Comparison of ENCODE assay signal across 9 cellular contexts in genomic region chr9:91420471-91421021, GRCh38. TPM values are rescaled to one million over a fixed set of nuclear protein-coding genes. Genes with fewer than 3 reads are reported as not detected.
DNase-seq lines count a peak whose midpoint lies in the region; ATAC-seq and TF ChIP-seq lines count a peak whose summit lies in the region.
"Had no signal": no experiment of that assay in that cellular context is flagged by ENCODE, and none has a peak within 500 bp of the region (broad histone marks: within the 10 kb centered on the region; RNA-seq: fewer than 3 reads in every experiment).

No MANE protein-coding gene starts in this region.

- H3K9ac ChIP-seq in smooth muscle cell (ENCODE audit: low read depth): peak overlapping the region; percentile 99

- H3K4me2 ChIP-seq in smooth muscle cell: peak overlapping the region; percentile 92

- peaks cover 72% of the 10 kb centered on the region for H3K4me1 Mint-ChIP-seq in HFFc6 (ENCODE audit: low read depth)
- H3K4me1 Mint-ChIP-seq in activated naive CD8-positive, alpha-beta T cell treated with anti-CD3 and anti-CD28 coated beads, Interleukin-2, amount 10 ng/mL, durations not matched to agents 7 days and 5 days: peaks cover 46% of the 10 kb centered on the region

- no peaks in the 10 kb centered on the region for H3K9me3 Mint-ChIP-seq in HFFc6
- no peaks in the 10 kb centered on the region for H3K9me3 Mint-ChIP-seq in activated naive CD8-positive, alpha-beta T cell treated with anti-CD3 and anti-CD28 coated beads, Interleukin-2, amount 10 ng/mL, durations not matched to agents 7 days and 5 days

- peaks cover 76% of the 10 kb centered on the region for H4K20me1 ChIP-seq in smooth muscle cell (ENCODE audit: low read depth)

- peaks cover 14% of the 10 kb centered on the region for H3F3A ChIP-seq in smooth muscle cell (ENCODE audit: low read depth)

- POLR2A ChIA-PET in activated naive CD8-positive, alpha-beta T cell treated with anti-CD3 and anti-CD28 coated beads, Interleukin-2, amount 10 ng/mL, durations not matched to agents 7 days and 5 days (lab: Charles Lee): interaction anchor here (1.7 kb wide), 1 partner anchor 256 kb away, joined by 4 read pairs; no protein-coding TSS in a partner anchor

- no peaks in the 10 kb centered on the region for H3K27me3 ChIP-seq in smooth muscle cell (ENCODE audit: low read depth)

- H3K9me3 ChIP-seq in iPS-18c (ENCODE audit: control insufficient read depth, insufficient read depth, low read length) (peaks cover 2% of the 10 kb centered on the region), smooth muscle cell (replicated peaks; ENCODE audit: low read depth) (no peaks in the 10 kb centered on the region)

- peak overlapping the region; percentile 96 for H3K27ac ChIP-seq in smooth muscle cell (ENCODE audit: low read depth)

- H3K4me3 ChIP-seq in iPS-18c (ENCODE audit: insufficient read depth, low read depth, low read length) (peak overlapping the region; percentile 55), smooth muscle cell (peak overlapping the region; percentile 95)

- no peak for ATAC-seq in activated naive CD8-positive, alpha-beta T cell treated with anti-CD3 and anti-CD28 coated beads, Interleukin-2, amount 10 ng/mL, durations not matched to agents 7 days and 5 days (ENCODE audit: low read depth)
- ATAC-seq in HG03469 (IDR thresholded peaks at IDR 0.05; ENCODE audit: unreplicated experiment): no peak

- DNase-seq in HFFc6: peak; percentile 4
- DNase-seq in activated naive CD8-positive, alpha-beta T cell treated with anti-CD3 and anti-CD28 coated beads, Interleukin-2, amount 10 ng/mL, durations not matched to agents 7 days and 5 days: no peak
- DNase-seq in smooth muscle cell (lab: John Stamatoyannopoulos, UW; ENCODE audit: unreplicated experiment): no peak
- DNase-seq in cortex of kidney (lab: John Stamatoyannopoulos, UW): no peak
- DNase-seq in NOMO-1 (lab: John Stamatoyannopoulos, UW; ENCODE audit: unreplicated experiment in 2 of 2): no peak
- DNase-seq in NCI-H2107 (lab: John Stamatoyannopoulos, UW): no peak
- DNase-seq: stimulated activated CD8-positive, alpha-beta memory T cell treated with anti-CD3 and anti-CD28 coated beads, Interleukin-4, amount 100 ng/mL, for 48 hours had no signal

- H3K36me3 ChIP-seq in smooth muscle cell (ENCODE audit: low read depth): no peaks in the 10 kb centered on the region

- WGBS in smooth muscle cell (ENCODE audit: low lambda C conversion rate): 43% methylated on average over 12 of the region's 12 CpGs

- peaks cover 3% of the 10 kb centered on the region; the same call in 1 of the 2 replicates for H3K27me3 Mint-ChIP-seq in HFFc6 (ENCODE audit: insufficient read depth)
- H3K27me3 Mint-ChIP-seq in activated naive CD8-positive, alpha-beta T cell treated with anti-CD3 and anti-CD28 coated beads, Interleukin-2, amount 10 ng/mL, durations not matched to agents 7 days and 5 days: peaks cover 5% of the 10 kb centered on the region

- TF ChIP-seq CTCF in HFFc6 (IDR thresholded peaks at IDR 0.05) (no peak), smooth muscle cell (IDR thresholded peaks at IDR 0.05; ENCODE audit: borderline replicate concordance, insufficient read depth, poor library complexity, severe bottlenecking) (no peak)

- H3K4me3 Mint-ChIP-seq in HFFc6: peak overlapping the region; percentile 82
- peak overlapping the region; percentile 68 for H3K4me3 Mint-ChIP-seq in activated naive CD8-positive, alpha-beta T cell treated with anti-CD3 and anti-CD28 coated beads, Interleukin-2, amount 10 ng/mL, durations not matched to agents 7 days and 5 days

- peak overlapping the region; percentile 88 for H3K27ac Mint-ChIP-seq in HFFc6
- H3K27ac Mint-ChIP-seq in activated naive CD8-positive, alpha-beta T cell treated with anti-CD3 and anti-CD28 coated beads, Interleukin-2, amount 10 ng/mL, durations not matched to agents 7 days and 5 days: peak overlapping the region; percentile 30

- no peaks in the 10 kb centered on the region for H3K36me3 Mint-ChIP-seq in HFFc6 (ENCODE audit: low read depth)
- H3K36me3 Mint-ChIP-seq in activated naive CD8-positive, alpha-beta T cell treated with anti-CD3 and anti-CD28 coated beads, Interleukin-2, amount 10 ng/mL, durations not matched to agents 7 days and 5 days: peaks cover 14% of the 10 kb centered on the region

- no peak overlapping the region for H2AFZ ChIP-seq in smooth muscle cell (ENCODE audit: low read depth)

- H3K79me2 ChIP-seq in smooth muscle cell (ENCODE audit: low read depth): peaks cover 74% of the 10 kb centered on the region

- peaks cover 20% of the 10 kb centered on the region for H3K4me1 ChIP-seq in smooth muscle cell (ENCODE audit: low read depth)

RNA-seq across cellular contexts. Expression of gene NFIL3, which starts 3.1 kb away (rescaled TPM):
- 10 to 100 TPM; 11.8 to 18.5 (median 17.4) TPM for total RNA-seq in HFFc6 (2021; fragmentation: NEBNext Ultra II Directional; extraction: Animal tissue kit (Norgen Biotek cat#: 25700))
- total RNA-seq in activated naive CD8-positive, alpha-beta T cell treated with anti-CD3 and anti-CD28 coated beads, Interleukin-2, amount 10 ng/mL, durations not matched to agents 7 days and 5 days: 10 to 100 TPM; 18.5 to 19.2 TPM
- 36.4 and 53.6 TPM in 2 replicates for total RNA-seq in smooth muscle cell
- 43.3 and 60.7 TPM in 2 replicates for polyA plus RNA-seq in smooth muscle cell

RNA-seq across cellular contexts. Expression of gene AUH, which starts 58.8 kb away (rescaled TPM):
- total RNA-seq in HFFc6 (2021; fragmentation: NEBNext Ultra II Directional; extraction: Animal tissue kit (Norgen Biotek cat#: 25700)): 10 to 100 TPM in 4 of 6 experiments, 1 to 10 TPM in 2; 9.8 to 11.3 (median 10.6) TPM
- total RNA-seq in activated naive CD8-positive, alpha-beta T cell treated with anti-CD3 and anti-CD28 coated beads, Interleukin-2, amount 10 ng/mL, durations not matched to agents 7 days and 5 days: 10 to 100 TPM; 15.8 to 17.2 TPM
- total RNA-seq in smooth muscle cell: 8.7 and 17.9 TPM in 2 replicates
- 7.6 and 8.7 TPM in 2 replicates for polyA plus RNA-seq in smooth muscle cell
